Comparison of ENCODE assay signal across 20 cellular contexts in the genomic region with DNA sequence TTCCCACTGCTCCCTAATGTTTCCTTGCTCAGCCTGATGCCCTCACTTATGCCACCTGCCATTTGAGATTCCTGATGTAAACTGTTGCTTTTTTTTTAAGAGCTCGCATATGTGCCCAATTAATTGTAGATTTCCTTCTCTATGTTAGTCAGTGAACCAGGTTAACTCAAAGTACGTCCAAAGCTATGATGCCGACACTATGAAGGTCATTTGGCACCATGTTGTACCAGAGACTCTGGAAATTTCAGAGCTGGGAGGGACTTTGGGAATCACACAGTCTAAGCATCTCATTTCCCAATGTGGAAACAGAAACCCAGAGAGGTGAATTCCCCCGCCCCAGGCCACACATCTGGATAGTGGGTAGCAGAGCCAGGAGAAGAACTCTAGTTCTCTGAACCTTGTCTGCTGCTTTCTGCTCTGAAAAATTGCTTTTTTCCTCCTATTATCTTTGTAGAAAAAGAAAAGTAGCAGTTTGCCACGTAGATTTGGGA. TPM values are rescaled to one million over a fixed set of nuclear protein-coding genes. Genes with fewer than 3 reads are reported as not detected.
DNase-seq lines count a peak whose midpoint lies in the region; ATAC-seq, FAIRE-seq and TF ChIP-seq lines count a peak whose summit lies in the region.
"Had no signal": no experiment of that assay in that cellular context is flagged by ENCODE, and none has a peak within 500 bp of the region (broad histone marks: within the 10 kb centered on the region; RNA-seq: fewer than 3 reads in every experiment).

No MANE protein-coding gene starts in this region.

- DNase-seq in A549 (ENCODE audit: low read depth in 1 of 2, low spot score in 1 of 2), result no peak
- peak; percentile 82 for DNase-seq in NCI-H2171 treated with DMSO at 0.1 percent for 48 hours (lab: John Stamatoyannopoulos, UW)
- DNase-seq in colonic mucosa, result no peak
- DNase-seq in osteoblast (ENCODE audit: insufficient read length, low spot score, missing footprints), result no peak
- DNase-seq in NCI-H1105 treated with DMSO at 0.1 percent for 48 hours (lab: John Stamatoyannopoulos, UW), result no peak
- DNase-seq in CD4-positive, alpha-beta memory T cell, result no peak
- no peak for DNase-seq in activated naive CD8-positive, alpha-beta T cell treated with anti-CD3 and anti-CD28 coated beads for 36 hours
- DNase-seq: activated T-cell treated with anti-CD3 and anti-CD28 coated beads, Interleukin-2, amount 50 U/mL, for 4 hours; effector CD4-positive, alpha-beta T cell; naive B cell; NCI-H187 treated with DMSO at 0.1 percent for 48 hours; NCI-H510A; stimulated activated naive CD4-positive, alpha-beta T cell had no signal

- peak in 1 of 2 experiments; percentile 6; a peak in 2 of 6 replicates for ATAC-seq in A549
- no peak for ATAC-seq in GM21737 (IDR thresholded peaks at IDR 0.05; ENCODE audit: unreplicated experiment)
- ATAC-seq: activated T-cell treated with anti-CD3 and anti-CD28 coated beads, Interleukin-2, amount 50 U/mL, for 4 hours had no signal

- H3K9me3 ChIP-seq in A549 (no peaks in the 10 kb centered on the region), colonic mucosa (no peaks in the 10 kb centered on the region), osteoblast (ENCODE audit: low read depth, low read length) (no peaks in the 10 kb centered on the region)
- no peaks in the 10 kb centered on the region for H3K9me3 ChIP-seq in CD4-positive, alpha-beta memory T cell (ENCODE audit: control insufficient read depth in 1 of 2, low read length in 2 of 2)

- intact Hi-C loops in colonic mucosa (cut with DNase I), result no loop called here
- intact Hi-C loops in CD4-positive, alpha-beta memory T cell (cut with micrococcal nuclease), result no loop called here

- no peak overlapping the region for H3K27ac Mint-ChIP-seq in CD4-positive, alpha-beta memory T cell
- no peak overlapping the region for H3K27ac Mint-ChIP-seq in activated naive CD8-positive, alpha-beta T cell treated with anti-CD3 and anti-CD28 coated beads for 36 hours
- H3K27ac Mint-ChIP-seq: activated naive CD8-positive, alpha-beta T cell; naive B cell had no signal

- peak overlapping the region; percentile 8 for H2AFZ ChIP-seq in osteoblast (ENCODE audit: low read length)

- H3K27me3 ChIP-seq in colonic mucosa, result no peaks in the 10 kb centered on the region
- H3K27me3 ChIP-seq in osteoblast (ENCODE audit: insufficient read depth, low read length), result no peaks in the 10 kb centered on the region
- no peaks in the 10 kb centered on the region for H3K27me3 ChIP-seq in CD4-positive, alpha-beta memory T cell (ENCODE audit: insufficient read depth, low read length)
- H3K27me3 ChIP-seq: MG63 had no signal

- CTCF ChIA-PET in A549 (lab: Yijun Ruan, JAX), result interaction anchor here (0.6 to 3.5 kb wide), 28 partner anchors 9 to 269 kb away, joined by 3 to 16 read pairs (median 4); no protein-coding TSS in a partner anchor
- CTCF ChIA-PET in CD4-positive, alpha-beta memory T cell (lab: Charles Lee; ENCODE audit: partially characterized antibody), result no interaction called here

- no peaks in the 10 kb centered on the region for H3K9me3 Mint-ChIP-seq in CD4-positive, alpha-beta memory T cell
- H3K9me3 Mint-ChIP-seq in activated naive CD8-positive, alpha-beta T cell treated with anti-CD3 and anti-CD28 coated beads for 36 hours, result no peaks in the 10 kb centered on the region
- H3K9me3 Mint-ChIP-seq: activated T-cell treated with anti-CD3 and anti-CD28 coated beads, Interleukin-2, amount 50 U/mL, for 4 hours; naive B cell had no signal

- TF ChIP-seq EP300 in A549 (IDR thresholded peaks at IDR 0.05), result no peak

- H3K4me1 ChIP-seq in A549 (peaks cover 13% of the 10 kb centered on the region), colonic mucosa (peaks cover 3% of the 10 kb centered on the region), osteoblast (ENCODE audit: insufficient read depth, low read length) (peaks cover 19% of the 10 kb centered on the region)
- no peaks in the 10 kb centered on the region for H3K4me1 ChIP-seq in CD4-positive, alpha-beta memory T cell (ENCODE audit: insufficient read depth, low read length)

- WGBS in A549 (ENCODE audit: missing lambda C conversion rate), result 68% methylated on average over 5 of the region's 5 CpGs

- H3K4me3 Mint-ChIP-seq in CD4-positive, alpha-beta memory T cell, result no peak overlapping the region
- no peak overlapping the region for H3K4me3 Mint-ChIP-seq in activated naive CD8-positive, alpha-beta T cell treated with anti-CD3 and anti-CD28 coated beads for 36 hours
- H3K4me3 Mint-ChIP-seq: activated naive CD8-positive, alpha-beta T cell; activated T-cell treated with anti-CD3 and anti-CD28 coated beads, Interleukin-2, amount 50 U/mL, for 4 hours; naive B cell had no signal

- TF ChIP-seq CTCF in A549 (IDR thresholded peaks at IDR 0.05), result no peak
- no peak for TF ChIP-seq CTCF in colonic mucosa (IDR thresholded peaks at IDR 0.05)
- TF ChIP-seq CTCF in osteoblast (IDR thresholded peaks at IDR 0.05; ENCODE audit: extremely low read depth, low read depth, low read length), result no peak

- H3K36me3 Mint-ChIP-seq in CD4-positive, alpha-beta memory T cell, result no peaks in the 10 kb centered on the region
- H3K36me3 Mint-ChIP-seq in activated naive CD8-positive, alpha-beta T cell treated with anti-CD3 and anti-CD28 coated beads for 36 hours, result no peaks in the 10 kb centered on the region
- H3K36me3 Mint-ChIP-seq: activated naive CD8-positive, alpha-beta T cell; naive B cell had no signal

- H4K20me1 ChIP-seq in osteoblast (ENCODE audit: insufficient read depth, low read length), result no peaks in the 10 kb centered on the region

- no peak overlapping the region for H3K9ac ChIP-seq in colonic mucosa (ENCODE audit: low read depth in 2 of 2, low read length in 2 of 2)

- H3K4me3 ChIP-seq in A549 (no peak overlapping the region), colonic mucosa (no peak overlapping the region), osteoblast (ENCODE audit: insufficient read depth, low read length) (no peak overlapping the region)
- no peak overlapping the region for H3K4me3 ChIP-seq in CD4-positive, alpha-beta memory T cell (ENCODE audit: low read length in 2 of 2)
- H3K4me3 ChIP-seq: GM12878, MG63 had no signal

- FAIRE-seq in A549 (lab: Jason Lieb, UNC), result no peak
- FAIRE-seq: GM12878, H54, urothelium cell line had no signal

- H3K4me2 ChIP-seq in A549 (peak overlapping the region; percentile 47; the same call in 2 of the 3 replicates), osteoblast (ENCODE audit: insufficient read depth, low read length) (no peak overlapping the region)

- TF ChIP-seq RAD21 in A549 (conservative IDR thresholded peaks at IDR 0.05 in 1 of 2, IDR thresholded peaks at IDR 0.05 in 1 of 2), result no peak

- H3K36me3 ChIP-seq in colonic mucosa (no peaks in the 10 kb centered on the region), osteoblast (ENCODE audit: insufficient read depth, low read length) (no peaks in the 10 kb centered on the region)
- H3K36me3 ChIP-seq in CD4-positive, alpha-beta memory T cell (ENCODE audit: insufficient read depth, low read length), result no peaks in the 10 kb centered on the region
- H3K36me3 ChIP-seq: MG63 had no signal

- no peak for TF ChIP-seq POLR2A in A549 (IDR thresholded peaks at IDR 0.05; ENCODE audit: low read length)

- no peaks in the 10 kb centered on the region for H3K79me2 ChIP-seq in osteoblast (ENCODE audit: insufficient read depth, low read length)

- POLR2A ChIA-PET in A549 (lab: Yijun Ruan, JAX), result no interaction called here
- POLR2A ChIA-PET in CD4-positive, alpha-beta memory T cell (lab: Charles Lee; ENCODE audit: partially characterized antibody), result no interaction called here

- H3K4me1 Mint-ChIP-seq in CD4-positive, alpha-beta memory T cell, result no peaks in the 10 kb centered on the region
- H3K4me1 Mint-ChIP-seq in activated naive CD8-positive, alpha-beta T cell treated with anti-CD3 and anti-CD28 coated beads for 36 hours, result no peaks in the 10 kb centered on the region
- H3K4me1 Mint-ChIP-seq: naive B cell had no signal

- peak overlapping the region; percentile 1 to 16; a peak in 2 of 6 replicates for H3K27ac ChIP-seq in A549
- peak overlapping the region; percentile 39 for H3K27ac ChIP-seq in colonic mucosa
- no peak overlapping the region for H3K27ac ChIP-seq in osteoblast (ENCODE audit: low read depth, low read length)
- H3K27ac ChIP-seq in CD4-positive, alpha-beta memory T cell (ENCODE audit: low read depth, low read length), result no peak overlapping the region

- peaks cover 0 to 7% of the 10 kb centered on the region in 2 donors for H3K27me3 Mint-ChIP-seq in CD4-positive, alpha-beta memory T cell
- H3K27me3 Mint-ChIP-seq in activated naive CD8-positive, alpha-beta T cell treated with anti-CD3 and anti-CD28 coated beads for 36 hours, result peaks cover 12% of the 10 kb centered on the region

TF ChIP-seq in A549, 52 proteins besides CTCF, POLR2A, EP300 and RAD21 (continues in another document):
- TF ChIP-seq ESRRA (IDR thresholded peaks at IDR 0.05; ENCODE audit: borderline replicate concordance, low read length) (no peak), RARB (CRISPR knock-in tag; IDR thresholded peaks at IDR 0.05) (no peak), USF2 (IDR thresholded peaks at IDR 0.05) (no peak), MAFK (IDR thresholded peaks at IDR 0.05; ENCODE audit: partially characterized antibody) (no peak)

RNA-seq across cellular contexts. Expression of gene TNFAIP8L3, which starts 38.5 kb away (rescaled TPM):
- polyA plus RNA-seq in A549 (2011; rRNA removed) (0.26 and 0.57 TPM in 2 replicates), A549 (2017; fragmentation: RNase III; extraction: RNeasy Plus Mini Kit Qiagen cat#74134 plus additional on column Dnase treatment) (1.4 to 1.8 TPM (median 1.4 TPM) in 3 replicates)
- 0.12 and 0.14 TPM in 2 replicates for polyA plus RNA-seq in A549 (2012; cell fraction: cytosol; rRNA removed)
- 0.02 and 0.06 TPM in 2 replicates for polyA plus RNA-seq in A549 (2012; cell fraction: nucleus; rRNA removed)
- polyA minus RNA-seq in A549 (2011; rRNA and poly(A)+ RNA removed), result 0.17 and 0.29 TPM in 2 replicates
- total RNA-seq in colonic mucosa (1 to 10 TPM; 5.3 to 7.3 TPM), osteoblast (8.3 and 11.2 TPM in 2 replicates)
- not detected for total RNA-seq in CD4-positive, alpha-beta memory T cell
- not detected for polyA plus RNA-seq in CD4-positive, alpha-beta memory T cell
- under 1 TPM; 0.60 to 0.82 TPM for total RNA-seq in activated naive CD8-positive, alpha-beta T cell treated with anti-CD3 and anti-CD28 coated beads for 36 hours
- total RNA-seq: G401, GM12878 had no signal

Comparison
In these comparisons a context has a peak if more than half of its experiments do, and no peak if none do; other contexts are left out.
1. H3K27ac ChIP-seq: peak in A549 (2 of 2) and colonic mucosa (single experiment); none in osteoblast (single experiment) and CD4-positive, alpha-beta memory T cell (single experiment).